ENCODE assay signal across 1 cellular context in the genomic region with DNA sequence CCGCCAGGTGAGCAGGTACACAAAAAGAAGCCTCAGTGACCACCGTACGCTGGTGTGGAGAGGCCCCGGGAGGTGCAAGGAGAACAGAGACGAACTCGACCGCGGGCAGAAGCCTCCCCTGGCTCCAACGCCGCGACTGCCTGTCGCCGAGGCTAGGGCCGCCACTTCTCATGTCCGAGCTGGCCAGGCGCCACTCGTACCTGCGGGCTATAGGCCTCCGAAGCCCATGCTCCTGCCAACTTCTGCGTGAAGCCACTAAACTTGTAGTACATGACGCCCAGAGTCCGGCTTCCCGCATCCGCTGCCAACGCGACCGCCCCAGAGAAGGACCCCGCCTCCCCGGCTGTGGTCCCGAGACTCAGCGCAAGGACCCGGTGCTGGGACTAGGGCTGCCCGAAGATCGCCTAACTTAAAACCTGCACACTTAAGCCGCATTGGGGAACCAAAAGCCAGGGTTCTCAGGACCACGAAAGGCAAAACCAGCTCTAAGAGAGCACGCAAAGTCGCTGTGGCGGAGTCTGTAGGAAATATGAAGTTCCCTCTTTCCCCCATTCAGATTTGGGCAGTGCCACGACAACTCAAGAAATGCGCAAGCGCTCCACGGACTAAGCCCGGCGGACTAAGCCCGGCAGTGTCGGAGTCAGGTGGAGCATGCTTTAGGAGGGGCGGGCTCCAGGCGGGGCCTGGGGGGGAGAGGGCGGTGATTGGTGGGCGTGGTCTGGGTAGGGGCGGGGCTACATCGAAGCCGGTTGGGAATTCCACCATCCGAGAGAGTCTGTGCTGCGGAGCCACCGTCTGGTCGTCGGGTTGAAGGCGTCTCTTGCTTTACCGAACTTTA.
TF ChIP-seq lines count a peak whose summit lies in the region.

A gene with protein sequence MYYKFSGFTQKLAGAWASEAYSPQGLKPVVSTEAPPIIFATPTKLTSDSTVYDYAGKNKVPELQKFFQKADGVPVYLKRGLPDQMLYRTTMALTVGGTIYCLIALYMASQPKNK (minus strand): TSS at position 328 of the 838 bp plus-strand sequence. CDS start 56 bp downstream, at position 272.

TF ChIP-seq in K562, 482 proteins besides CTCF, POLR2A, EP300 and RAD21 (continued from another document and continues in another):
- peak; percentile 87 for TF ChIP-seq SAP30 (IDR thresholded peaks at IDR 0.05; ENCODE audit: borderline replicate concordance, insufficient read depth, low read depth, low read length, poor library complexity, severe bottlenecking)
- TF ChIP-seq KDM4B (IDR thresholded peaks at IDR 0.05; ENCODE audit: borderline replicate concordance in 2 of 2, low read depth in 1 of 2), result no peak
- TF ChIP-seq HMG20B (CRISPR knock-in tag; IDR thresholded peaks at IDR 0.05), result no peak
- TF ChIP-seq, protein P1, sequence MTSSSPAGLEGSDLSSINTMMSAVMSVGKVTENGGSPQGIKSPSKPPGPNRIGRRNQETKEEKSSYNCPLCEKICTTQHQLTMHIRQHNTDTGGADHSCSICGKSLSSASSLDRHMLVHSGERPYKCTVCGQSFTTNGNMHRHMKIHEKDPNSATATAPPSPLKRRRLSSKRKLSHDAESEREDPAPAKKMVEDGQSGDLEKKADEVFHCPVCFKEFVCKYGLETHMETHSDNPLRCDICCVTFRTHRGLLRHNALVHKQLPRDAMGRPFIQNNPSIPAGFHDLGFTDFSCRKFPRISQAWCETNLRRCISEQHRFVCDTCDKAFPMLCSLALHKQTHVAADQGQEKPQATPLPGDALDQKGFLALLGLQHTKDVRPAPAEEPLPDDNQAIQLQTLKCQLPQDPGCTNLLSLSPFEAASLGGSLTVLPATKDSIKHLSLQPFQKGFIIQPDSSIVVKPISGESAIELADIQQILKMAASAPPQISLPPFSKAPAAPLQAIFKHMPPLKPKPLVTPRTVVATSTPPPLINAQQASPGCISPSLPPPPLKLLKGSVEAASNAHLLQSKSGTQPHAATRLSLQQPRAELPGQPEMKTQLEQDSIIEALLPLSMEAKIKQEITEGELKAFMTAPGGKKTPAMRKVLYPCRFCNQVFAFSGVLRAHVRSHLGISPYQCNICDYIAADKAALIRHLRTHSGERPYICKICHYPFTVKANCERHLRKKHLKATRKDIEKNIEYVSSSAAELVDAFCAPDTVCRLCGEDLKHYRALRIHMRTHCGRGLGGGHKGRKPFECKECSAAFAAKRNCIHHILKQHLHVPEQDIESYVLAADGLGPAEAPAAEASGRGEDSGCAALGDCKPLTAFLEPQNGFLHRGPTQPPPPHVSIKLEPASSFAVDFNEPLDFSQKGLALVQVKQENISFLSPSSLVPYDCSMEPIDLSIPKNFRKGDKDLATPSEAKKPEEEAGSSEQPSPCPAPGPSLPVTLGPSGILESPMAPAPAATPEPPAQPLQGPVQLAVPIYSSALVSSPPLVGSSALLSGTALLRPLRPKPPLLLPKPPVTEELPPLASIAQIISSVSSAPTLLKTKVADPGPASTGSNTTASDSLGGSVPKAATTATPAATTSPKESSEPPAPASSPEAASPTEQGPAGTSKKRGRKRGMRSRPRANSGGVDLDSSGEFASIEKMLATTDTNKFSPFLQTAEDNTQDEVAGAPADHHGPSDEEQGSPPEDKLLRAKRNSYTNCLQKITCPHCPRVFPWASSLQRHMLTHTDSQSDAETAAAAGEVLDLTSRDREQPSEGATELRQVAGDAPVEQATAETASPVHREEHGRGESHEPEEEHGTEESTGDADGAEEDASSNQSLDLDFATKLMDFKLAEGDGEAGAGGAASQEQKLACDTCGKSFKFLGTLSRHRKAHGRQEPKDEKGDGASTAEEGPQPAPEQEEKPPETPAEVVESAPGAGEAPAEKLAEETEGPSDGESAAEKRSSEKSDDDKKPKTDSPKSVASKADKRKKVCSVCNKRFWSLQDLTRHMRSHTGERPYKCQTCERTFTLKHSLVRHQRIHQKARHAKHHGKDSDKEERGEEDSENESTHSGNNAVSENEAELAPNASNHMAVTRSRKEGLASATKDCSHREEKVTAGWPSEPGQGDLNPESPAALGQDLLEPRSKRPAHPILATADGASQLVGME (CRISPR knock-in tag; IDR thresholded peaks at IDR 0.05), result 0 out of 2 replicates have a peak, but pooled peaks have one; percentile 63
- no peak for TF ChIP-seq DMBX1 (CRISPR knock-in tag; IDR thresholded peaks at IDR 0.05; ENCODE audit: borderline replicate concordance)
- TF ChIP-seq USF1 (CRISPR knock-in tag; IDR thresholded peaks at IDR 0.05), result peak; percentile 87
- TF ChIP-seq ZBTB49 (CRISPR knock-in tag; IDR thresholded peaks at IDR 0.05; ENCODE audit: borderline replicate concordance), result 0 out of 2 replicates have a peak, but pooled peaks have one; percentile 70
- TF ChIP-seq, protein P2, sequence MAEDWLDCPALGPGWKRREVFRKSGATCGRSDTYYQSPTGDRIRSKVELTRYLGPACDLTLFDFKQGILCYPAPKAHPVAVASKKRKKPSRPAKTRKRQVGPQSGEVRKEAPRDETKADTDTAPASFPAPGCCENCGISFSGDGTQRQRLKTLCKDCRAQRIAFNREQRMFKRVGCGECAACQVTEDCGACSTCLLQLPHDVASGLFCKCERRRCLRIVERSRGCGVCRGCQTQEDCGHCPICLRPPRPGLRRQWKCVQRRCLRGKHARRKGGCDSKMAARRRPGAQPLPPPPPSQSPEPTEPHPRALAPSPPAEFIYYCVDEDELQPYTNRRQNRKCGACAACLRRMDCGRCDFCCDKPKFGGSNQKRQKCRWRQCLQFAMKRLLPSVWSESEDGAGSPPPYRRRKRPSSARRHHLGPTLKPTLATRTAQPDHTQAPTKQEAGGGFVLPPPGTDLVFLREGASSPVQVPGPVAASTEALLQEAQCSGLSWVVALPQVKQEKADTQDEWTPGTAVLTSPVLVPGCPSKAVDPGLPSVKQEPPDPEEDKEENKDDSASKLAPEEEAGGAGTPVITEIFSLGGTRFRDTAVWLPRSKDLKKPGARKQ (CRISPR knock-in tag; IDR thresholded peaks at IDR 0.05), result no peak
- 0 out of 2 replicates have a peak, but pooled peaks have one; percentile 12 for TF ChIP-seq ELF2 (CRISPR knock-in tag; IDR thresholded peaks at IDR 0.05)
- 0 out of 2 replicates have a peak, but pooled peaks have one; percentile 63 for TF ChIP-seq OTX1 (CRISPR knock-in tag; IDR thresholded peaks at IDR 0.05)
- TF ChIP-seq PRDM10 (IDR thresholded peaks at IDR 0.05; ENCODE audit: partially characterized antibody), result no peak
- TF ChIP-seq, protein P3, sequence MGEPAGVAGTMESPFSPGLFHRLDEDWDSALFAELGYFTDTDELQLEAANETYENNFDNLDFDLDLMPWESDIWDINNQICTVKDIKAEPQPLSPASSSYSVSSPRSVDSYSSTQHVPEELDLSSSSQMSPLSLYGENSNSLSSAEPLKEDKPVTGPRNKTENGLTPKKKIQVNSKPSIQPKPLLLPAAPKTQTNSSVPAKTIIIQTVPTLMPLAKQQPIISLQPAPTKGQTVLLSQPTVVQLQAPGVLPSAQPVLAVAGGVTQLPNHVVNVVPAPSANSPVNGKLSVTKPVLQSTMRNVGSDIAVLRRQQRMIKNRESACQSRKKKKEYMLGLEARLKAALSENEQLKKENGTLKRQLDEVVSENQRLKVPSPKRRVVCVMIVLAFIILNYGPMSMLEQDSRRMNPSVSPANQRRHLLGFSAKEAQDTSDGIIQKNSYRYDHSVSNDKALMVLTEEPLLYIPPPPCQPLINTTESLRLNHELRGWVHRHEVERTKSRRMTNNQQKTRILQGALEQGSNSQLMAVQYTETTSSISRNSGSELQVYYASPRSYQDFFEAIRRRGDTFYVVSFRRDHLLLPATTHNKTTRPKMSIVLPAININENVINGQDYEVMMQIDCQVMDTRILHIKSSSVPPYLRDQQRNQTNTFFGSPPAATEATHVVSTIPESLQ (CRISPR knock-in tag; IDR thresholded peaks at IDR 0.05), result peak; percentile 19; the same call in 1 of the 2 replicates
- TF ChIP-seq ATF1 (CRISPR knock-in tag; IDR thresholded peaks at IDR 0.05), result no peak
- TF ChIP-seq ATF1 (tag; IDR thresholded peaks at IDR 0.05), result peak; percentile 89
- TF ChIP-seq, protein P4, sequence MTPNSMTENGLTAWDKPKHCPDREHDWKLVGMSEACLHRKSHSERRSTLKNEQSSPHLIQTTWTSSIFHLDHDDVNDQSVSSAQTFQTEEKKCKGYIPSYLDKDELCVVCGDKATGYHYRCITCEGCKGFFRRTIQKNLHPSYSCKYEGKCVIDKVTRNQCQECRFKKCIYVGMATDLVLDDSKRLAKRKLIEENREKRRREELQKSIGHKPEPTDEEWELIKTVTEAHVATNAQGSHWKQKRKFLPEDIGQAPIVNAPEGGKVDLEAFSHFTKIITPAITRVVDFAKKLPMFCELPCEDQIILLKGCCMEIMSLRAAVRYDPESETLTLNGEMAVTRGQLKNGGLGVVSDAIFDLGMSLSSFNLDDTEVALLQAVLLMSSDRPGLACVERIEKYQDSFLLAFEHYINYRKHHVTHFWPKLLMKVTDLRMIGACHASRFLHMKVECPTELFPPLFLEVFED (CRISPR knock-in tag; conservative IDR thresholded peaks at IDR 0.05), result no peak; the same call in 1 of the 2 replicates
- TF ChIP-seq SMC3 (conservative IDR thresholded peaks at IDR 0.05; ENCODE audit: insufficient read depth, low read depth, low read length), result no peak
- TF ChIP-seq PRPF4 (IDR thresholded peaks at IDR 0.05; ENCODE audit: insufficient read depth, low read depth, low read length, poor library complexity, severe bottlenecking), result no peak
- TF ChIP-seq U2AF1 (optimal IDR thresholded peaks at IDR 0.05; ENCODE audit: low read depth, low read length), result no peak
- peak; percentile 12; the same call in 1 of the 2 replicates for TF ChIP-seq JUN (IDR thresholded peaks at IDR 0.05; ENCODE audit: borderline replicate concordance, low read depth, low read length)
- no peak; the same call in 1 of the 2 replicates for TF ChIP-seq JUN (CRISPR knock-in tag; IDR thresholded peaks at IDR 0.05; ENCODE audit: borderline replicate concordance)
- TF ChIP-seq KHSRP (IDR thresholded peaks at IDR 0.05), result no peak
- 0 out of 2 replicates have a peak, but pooled peaks have one; percentile 59 for TF ChIP-seq E2F1 (CRISPR knock-in tag; IDR thresholded peaks at IDR 0.05)
- peak; percentile 95 for TF ChIP-seq MTA1 (IDR thresholded peaks at IDR 0.05; ENCODE audit: borderline replicate concordance)
